ENCODE assay signal across 22 cellular contexts in the genomic region with DNA sequence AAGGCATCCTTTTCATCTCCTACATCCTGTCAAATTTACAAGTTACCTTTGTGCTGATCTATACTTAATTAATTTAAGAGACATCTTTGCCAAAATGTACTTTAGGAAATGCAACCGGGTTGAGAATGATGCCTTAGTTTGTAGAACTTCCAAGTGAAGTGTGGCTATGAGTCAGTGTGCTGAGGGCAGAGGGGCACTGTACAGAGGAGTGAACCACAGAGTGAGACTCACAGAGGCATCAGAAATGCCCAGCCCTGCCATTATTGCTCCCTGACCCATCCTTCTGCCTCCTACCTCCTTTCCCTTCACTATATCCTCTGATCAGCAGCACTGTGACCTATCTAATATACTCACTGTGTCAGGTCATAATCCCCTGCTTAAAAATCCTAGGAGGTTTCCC.
"Had no signal": no experiment of that assay in that cellular context is flagged by ENCODE, and none has a peak within 500 bp of the region (broad histone marks: within the 10 kb centered on the region; RNA-seq: fewer than 3 reads in every experiment).

No MANE protein-coding gene starts in this region.

- H3K36me3 ChIP-seq: MG63 had no signal

- H3K9me3 ChIP-seq: MG63 had no signal

- H3K4me3 ChIP-seq: MG63 had no signal

- DNase-seq: activated CD4-positive, alpha-beta memory T cell treated with anti-CD3 and anti-CD28 coated beads for 36 hours; activated CD4-positive, alpha-beta T cell treated with anti-CD3 and anti-CD28 coated beads, Interleukin-2, amount 10 ng/mL, durations not matched to agents 7 days and 5 days; activated CD4-positive, CD25-positive, alpha-beta regulatory T cell; activated CD8-positive, alpha-beta memory T cell treated with anti-CD3 and anti-CD28 coated beads for 24 hours; activated effector memory CD4-positive, alpha-beta T cell treated with anti-CD3 and anti-CD28 coated beads, Interleukin-2, amount 50 U/mL, for 16 hours; activated naive CD4-positive, alpha-beta T cell treated with Interleukin-2 at 50 U/mL for 16 hours; activated naive CD8-positive, alpha-beta T cell treated with anti-CD3 and anti-CD28 coated beads, Interleukin-2, amount 50 U/mL, for 24 hours; activated T-cell treated with anti-CD3 and anti-CD28 coated beads, Interleukin-2, amount 50 U/mL, for 4 hours; amygdala; MG63; MV-4-11; NCI-H1092 treated with DMSO at 0.1 percent for 48 hours; NCI-H1417 treated with DMSO at 0.1 percent for 48 hours; NCI-H1694; NCI-H2029 treated with DMSO at 0.1 percent for 48 hours; NCI-H510A treated with DMSO at 0.1 percent for 48 hours; NK-92 treated with Interleukin-12 subunit alpha and Interleukin-12 subunit beta, amount 100 ng/mL, for 24 hours; PC-3; SHP77 treated with DMSO at 0.1 percent for 48 hours; T-helper 17 cell; T-helper 9 cell had no signal

- ATAC-seq: activated naive CD4-positive, alpha-beta T cell treated with anti-CD3 and anti-CD28 coated beads, Interleukin-2, amount 50 U/mL, for 72 hours; activated naive CD8-positive, alpha-beta T cell treated with anti-CD3 and anti-CD28 coated beads, Interleukin-2, amount 50 U/mL, for 24 hours; activated T-cell treated with anti-CD3 and anti-CD28 coated beads, Interleukin-2, amount 50 U/mL, for 4 hours; PC-3; T-helper 17 cell had no signal

- H3K27me3 ChIP-seq: MG63 had no signal
